In the genomic region with DNA sequence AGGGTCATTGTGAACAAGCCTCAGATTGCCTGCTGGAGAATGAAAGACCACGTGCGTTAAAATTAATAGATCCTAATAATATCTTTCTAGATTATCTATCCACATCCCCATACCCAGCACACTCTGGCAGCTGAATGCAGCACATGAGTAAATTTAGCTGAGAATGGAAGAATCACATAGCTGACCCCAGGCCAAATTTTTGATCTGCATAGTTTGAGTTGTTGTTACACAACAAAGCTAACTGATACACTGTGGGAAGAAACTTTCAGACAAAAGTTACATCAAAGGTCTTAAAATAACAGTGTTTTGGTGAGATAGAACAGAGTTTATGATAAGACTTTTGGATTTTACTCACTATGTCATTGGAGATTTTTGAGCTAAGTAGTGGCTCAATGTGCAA, we compare ENCODE assay signal across 25 cellular contexts.
"Had no signal": no experiment of that assay in that cellular context is flagged by ENCODE, and none has a peak within 500 bp of the region (broad histone marks: within the 10 kb centered on the region; RNA-seq: fewer than 3 reads in every experiment).

No MANE protein-coding gene starts in this region.

- H3K4me3 ChIP-seq: gastroesophageal sphincter, heart left ventricle, hepatocyte, left ventricle myocardium inferior, lower lobe of right lung, right atrium auricular region, thoracic aorta, tibial nerve, upper lobe of right lung, vagina had no signal

- H3K27me3 ChIP-seq: foreskin keratinocyte, gastroesophageal sphincter, heart left ventricle, hepatocyte, right atrium auricular region, tibial nerve, upper lobe of right lung, vagina had no signal

- H3K27ac ChIP-seq: foreskin keratinocyte, gastroesophageal sphincter, heart left ventricle, hepatocyte, left ventricle myocardium inferior, lower lobe of right lung, parathyroid adenoma, right atrium auricular region, thoracic aorta, tibial nerve, upper lobe of right lung, vagina had no signal

- H2AFZ ChIP-seq: hepatocyte, parathyroid adenoma had no signal

- H3K79me2 ChIP-seq: hepatocyte, parathyroid adenoma had no signal

- ATAC-seq: effector memory CD8-positive, alpha-beta T cell; gastroesophageal sphincter; heart left ventricle; left colon; lower lobe of right lung; naive thymus-derived CD8-positive, alpha-beta T cell; sciatic nerve; stimulated activated memory B cell treated with anti-CD40 and anti-IgM and Interleukin-4, amounts not matched to agents 10 μg/mL and 1 μg/mL and 100 μg/mL, for 72 hours; upper lobe of right lung had no signal

- DNase-seq: cortex of kidney; effector memory CD8-positive, alpha-beta T cell; heart left ventricle; islet precursor cell; kidney glomerular epithelial cell; left colon; left ventricle myocardium inferior; lower lobe of right lung; naive thymus-derived CD8-positive, alpha-beta T cell; occipital lobe; stimulated activated CD4-positive, alpha-beta T cell treated with anti-CD3 and anti-CD28 coated beads, Interleukin-2, amount 100 ng/mL, for 24 hours; stimulated activated CD4-positive, alpha-beta T cell treated with anti-CD3 and anti-CD28 coated beads, Interleukin-4, amount 100 ng/mL, for 4 hours; upper lobe of right lung had no signal

- H3K36me3 ChIP-seq: gastroesophageal sphincter, heart left ventricle, left ventricle myocardium inferior, lower lobe of right lung, right atrium auricular region, thoracic aorta, tibial nerve, upper lobe of right lung, vagina had no signal

- H3K4me2 ChIP-seq: hepatocyte had no signal

- H3K27ac Mint-ChIP-seq: effector memory CD8-positive, alpha-beta T cell; naive thymus-derived CD8-positive, alpha-beta T cell; progenitor cell of endocrine pancreas; stimulated activated memory B cell treated with anti-CD40 and anti-IgM and Interleukin-4, amounts not matched to agents 10 μg/mL and 1 μg/mL and 100 μg/mL, for 72 hours; stimulated activated naive CD8-positive, alpha-beta T cell treated with anti-CD3 and anti-CD28 coated beads, Interleukin-15, Interleukin-2, amounts not matched to agents 100 ng/mL and 50 ng/mL, for 24 hours had no signal

- H3K9me3 ChIP-seq: gastroesophageal sphincter, lower lobe of right lung, right atrium auricular region, thoracic aorta, upper lobe of right lung, vagina had no signal

- H3K36me3 Mint-ChIP-seq: stimulated activated memory B cell treated with anti-CD40 and anti-IgM and Interleukin-4, amounts not matched to agents 10 μg/mL and 1 μg/mL and 100 μg/mL, for 72 hours had no signal

- H3K9ac ChIP-seq: parathyroid adenoma had no signal

- H3K4me1 ChIP-seq: gastroesophageal sphincter, heart left ventricle, left ventricle myocardium inferior, lower lobe of right lung, parathyroid adenoma, right atrium auricular region, tibial nerve, upper lobe of right lung, vagina had no signal
